ENCODE assay signal across 8 cellular contexts in genomic region chr3:157606392-157607197, GRCh38.
DNase-seq lines count a peak whose midpoint lies in the region; ATAC-seq and TF ChIP-seq lines count a peak whose summit lies in the region.

No MANE protein-coding gene starts in this region.

- no peaks in the 10 kb centered on the region for H3K36me3 Mint-ChIP-seq in activated CD4-positive, alpha-beta T cell treated with anti-CD3 and anti-CD28 coated beads, Interleukin-2, amount 10 ng/mL, durations not matched to agents 24 days and 14 days (ENCODE audit: low read depth)
- H3K36me3 Mint-ChIP-seq in memory B cell: no peaks in the 10 kb centered on the region

- peaks cover 8% of the 10 kb centered on the region for H3K27me3 Mint-ChIP-seq in activated CD4-positive, alpha-beta T cell treated with anti-CD3 and anti-CD28 coated beads, Interleukin-2, amount 10 ng/mL, durations not matched to agents 24 days and 14 days
- peaks cover 5% of the 10 kb centered on the region for H3K27me3 Mint-ChIP-seq in memory B cell

- ATAC-seq in GM18870 (IDR thresholded peaks at IDR 0.05; ENCODE audit: unreplicated experiment) (peak; percentile 85), HG03095 (IDR thresholded peaks at IDR 0.05; ENCODE audit: unreplicated experiment) (peak; percentile 92), memory B cell (ENCODE audit: low read depth) (peak; percentile 69)

- H3K4me3 Mint-ChIP-seq in activated CD4-positive, alpha-beta T cell treated with anti-CD3 and anti-CD28 coated beads, Interleukin-2, amount 10 ng/mL, durations not matched to agents 24 days and 14 days: no peak overlapping the region
- H3K4me3 Mint-ChIP-seq in memory B cell: peak overlapping the region; percentile 44

- H3K4me1 Mint-ChIP-seq in activated CD4-positive, alpha-beta T cell treated with anti-CD3 and anti-CD28 coated beads, Interleukin-2, amount 10 ng/mL, durations not matched to agents 24 days and 14 days: peaks cover 2% of the 10 kb centered on the region
- H3K4me1 Mint-ChIP-seq in memory B cell: peaks cover 2% of the 10 kb centered on the region

- H3K36me3 ChIP-seq in BE2C: no peaks in the 10 kb centered on the region

- H3K27me3 ChIP-seq in BE2C: no peaks in the 10 kb centered on the region

- no peaks in the 10 kb centered on the region for H3K9me3 Mint-ChIP-seq in activated CD4-positive, alpha-beta T cell treated with anti-CD3 and anti-CD28 coated beads, Interleukin-2, amount 10 ng/mL, durations not matched to agents 24 days and 14 days
- no peaks in the 10 kb centered on the region for H3K9me3 Mint-ChIP-seq in memory B cell

- intact Hi-C loops in activated CD4-positive, alpha-beta T cell treated with anti-CD3 and anti-CD28 coated beads, Interleukin-2, amount 10 ng/mL, durations not matched to agents 24 days and 14 days (cut with micrococcal nuclease): no loop called here

- peak; percentile 80 for DNase-seq in BE2C
- DNase-seq in NCI-H226: peak; percentile 61
- DNase-seq in activated CD4-positive, alpha-beta T cell treated with anti-CD3 and anti-CD28 coated beads, Interleukin-2, amount 10 ng/mL, durations not matched to agents 24 days and 14 days: peak; percentile 87
- peak; percentile 79 for DNase-seq in dermis blood vessel endothelial cell
- peak; percentile 34 to 50 for DNase-seq in memory B cell (ENCODE audit: low spot score in 2 of 2)
- peak; percentile 41 to 47 for DNase-seq in stimulated activated CD8-positive, alpha-beta memory T cell treated with anti-CD3 and anti-CD28 coated beads, Interleukin-15, amount 100 ng/mL, for 48 hours (ENCODE audit: low read depth in 2 of 2)

- TF ChIP-seq CTCF in BE2C (IDR thresholded peaks at IDR 0.05; ENCODE audit: low read depth, low read length): peak; percentile 92

- H3K9me3 ChIP-seq in BE2C: no peaks in the 10 kb centered on the region

- H3K4me1 ChIP-seq in BE2C: no peaks in the 10 kb centered on the region; the same call in 1 of the 2 replicates

- H3K27ac Mint-ChIP-seq in activated CD4-positive, alpha-beta T cell treated with anti-CD3 and anti-CD28 coated beads, Interleukin-2, amount 10 ng/mL, durations not matched to agents 24 days and 14 days: no peak overlapping the region
- no peak overlapping the region for H3K27ac Mint-ChIP-seq in memory B cell

- H3K4me3 ChIP-seq in BE2C (ENCODE audit: low read depth, low read length): no peak overlapping the region
